ENCODE assay signal across 9 cellular contexts in the genomic region with DNA sequence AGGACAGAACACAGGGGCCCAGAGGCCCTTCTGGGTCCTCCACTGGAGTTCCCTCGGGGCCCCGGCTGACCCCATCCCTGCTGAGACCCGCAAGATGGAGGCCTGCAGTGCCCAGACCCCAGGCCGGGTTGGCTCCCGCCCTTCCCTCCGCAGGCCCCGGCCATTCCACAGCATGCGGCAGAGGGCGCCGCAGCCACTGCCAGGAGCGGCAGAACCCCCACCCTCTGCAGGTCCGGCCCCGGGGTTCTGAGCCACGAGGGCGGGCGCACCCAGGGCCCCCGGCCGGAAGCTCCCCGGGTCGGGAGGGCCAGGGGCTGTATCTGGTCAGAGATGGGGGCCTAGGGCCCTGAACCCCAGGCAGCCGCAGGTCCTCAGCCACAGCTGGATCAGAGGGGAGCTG. TPM values are rescaled to one million over a fixed set of nuclear protein-coding genes. Genes with fewer than 3 reads are reported as not detected.
A peak's percentile ranks its signal among the peaks of the same experiment; 100 is the strongest.
DNase-seq lines count a peak whose midpoint lies in the region; ATAC-seq and TF ChIP-seq lines count a peak whose summit lies in the region.
"Had no signal": no experiment of that assay in that cellular context is flagged by ENCODE, and none has a peak within 500 bp of the region (broad histone marks: within the 10 kb centered on the region; RNA-seq: fewer than 3 reads in every experiment).

No MANE protein-coding gene starts in this region.

- H3K4me1 Mint-ChIP-seq in neural progenitor cell, result peaks cover 16% of the 10 kb centered on the region

- H3F3A ChIP-seq in DOHH2 (ENCODE audit: control insufficient read depth, insufficient read depth) (no peaks in the 10 kb centered on the region), neural progenitor cell (ENCODE audit: low read depth) (no peaks in the 10 kb centered on the region)

- no peak overlapping the region for H3K27ac Mint-ChIP-seq in neural progenitor cell

- no peaks in the 10 kb centered on the region for H3K36me3 ChIP-seq in DOHH2 (ENCODE audit: control insufficient read depth, low read length)
- H3K36me3 ChIP-seq in neural progenitor cell, result no peaks in the 10 kb centered on the region

- H3K4me3 Mint-ChIP-seq in neural progenitor cell, result no peak overlapping the region

- H3K27me3 Mint-ChIP-seq in neural progenitor cell (ENCODE audit: insufficient read depth, low read depth), result no peaks in the 10 kb centered on the region

- peak overlapping the region; percentile 31; the same call in 1 of the 2 replicates for H3K4me3 ChIP-seq in DOHH2 (ENCODE audit: low read length)
- no peak overlapping the region for H3K4me3 ChIP-seq in neural progenitor cell

- no peak overlapping the region for H3K27ac ChIP-seq in DOHH2 (ENCODE audit: low read depth, low read length)
- H3K27ac ChIP-seq in neural progenitor cell, result no peak overlapping the region
- H3K27ac ChIP-seq: epithelial cell of prostate had no signal

- H3K9me3 Mint-ChIP-seq in neural progenitor cell, result no peaks in the 10 kb centered on the region

- no peaks in the 10 kb centered on the region for H4K20me1 ChIP-seq in DOHH2 (ENCODE audit: control insufficient read depth, insufficient read depth, low read depth, low read length)
- no peaks in the 10 kb centered on the region for H4K20me1 ChIP-seq in neural progenitor cell (ENCODE audit: low read depth)

- no peak for ATAC-seq in GM18511 (IDR thresholded peaks at IDR 0.05; ENCODE audit: unreplicated experiment)
- ATAC-seq in HG03095 (IDR thresholded peaks at IDR 0.05; ENCODE audit: unreplicated experiment), result no peak

- H3K4me2 ChIP-seq in DOHH2 (ENCODE audit: low read length) (peak overlapping the region; percentile 45), neural progenitor cell (no peak overlapping the region)

- H3K4me1 ChIP-seq in DOHH2 (ENCODE audit: control insufficient read depth, low read length) (peaks cover 17% of the 10 kb centered on the region), neural progenitor cell (peaks cover 6% of the 10 kb centered on the region)

- H3K79me2 ChIP-seq in DOHH2 (ENCODE audit: control insufficient read depth, low read length) (no peaks in the 10 kb centered on the region), neural progenitor cell (ENCODE audit: low read depth) (no peaks in the 10 kb centered on the region)

- H2AFZ ChIP-seq in neural progenitor cell (replicated peaks), result peak overlapping the region; percentile 85

- H3K9me2 ChIP-seq in DOHH2 (replicated peaks; ENCODE audit: control insufficient read depth, low read length), result no peaks in the 10 kb centered on the region

- no peaks in the 10 kb centered on the region for H3K36me3 Mint-ChIP-seq in neural progenitor cell

- H3K9ac ChIP-seq in neural progenitor cell, result no peak overlapping the region

- TF ChIP-seq CTCF in DOHH2 (IDR thresholded peaks at IDR 0.05; ENCODE audit: low read depth, low read length, poor library complexity, severe bottlenecking) (peak; percentile 77), neural progenitor cell (IDR thresholded peaks at IDR 0.05) (peak; percentile 55)

- peak; percentile 68 for DNase-seq in OCI-M1 (lab: John Stamatoyannopoulos, UW)
- DNase-seq in astrocyte of the hippocampus (ENCODE audit: low read depth, low spot score), result peak; percentile 41
- peak; percentile 70 for DNase-seq in neural progenitor cell (ENCODE audit: low spot score)
- no peak for DNase-seq in NCI-H2029 (lab: John Stamatoyannopoulos, UW)
- DNase-seq in anterior cingulate cortex (lab: John Stamatoyannopoulos, UW), result no peak

- H3K9me3 ChIP-seq in DOHH2 (ENCODE audit: control insufficient read depth, insufficient read depth, low read length) (no peaks in the 10 kb centered on the region), neural progenitor cell (ENCODE audit: low read depth) (no peaks in the 10 kb centered on the region)

- H3K27me3 ChIP-seq in DOHH2 (ENCODE audit: control insufficient read depth, low read length) (no peaks in the 10 kb centered on the region), neural progenitor cell (no peaks in the 10 kb centered on the region)

RNA-seq across cellular contexts. Expression of gene PERCC1, which starts 2.4 kb away (rescaled TPM):
- total RNA-seq in neural progenitor cell (ENCODE audit: low replicate concordance), result 1.1 TPM in 1 of 2 replicates, not detected in the other

RNA-seq across cellular contexts. Expression of gene UQCC4, which starts 8.0 kb away (rescaled TPM):
- total RNA-seq in neural progenitor cell (ENCODE audit: low replicate concordance), result 4.6 and 13.2 TPM in 2 replicates

RNA-seq across cellular contexts. Expression of gene UNKL, which starts 14.0 kb away (rescaled TPM):
- total RNA-seq in neural progenitor cell (ENCODE audit: low replicate concordance), result 6.1 and 25.4 TPM in 2 replicates

RNA-seq across cellular contexts. Expression of gene CCDC154, which starts 15.8 kb away (rescaled TPM):
- 0.28 TPM in 1 of 2 replicates, not detected in the other for total RNA-seq in neural progenitor cell (ENCODE audit: low replicate concordance)

RNA-seq across cellular contexts. Expression of gene CLCN7, which starts 46.3 kb away (rescaled TPM):
- 11.5 and 33.4 TPM in 2 replicates for total RNA-seq in neural progenitor cell (ENCODE audit: low replicate concordance)

Comparison
In these comparisons a context has a peak if more than half of its experiments do, and no peak if none do; other contexts are left out.
1. DNase-seq: peak in OCI-M1 (single experiment), astrocyte of the hippocampus (single experiment) and neural progenitor cell (single experiment); none in NCI-H2029 (single experiment) and anterior cingulate cortex (0 of 58).